ENCODE assay signal across 13 cellular contexts in genomic region chr9:137390553-137391410, GRCh38. TPM values are rescaled to one million over a fixed set of nuclear protein-coding genes. Genes with fewer than 3 reads are reported as not detected.
DNase-seq lines count a peak whose midpoint lies in the region; ATAC-seq and TF ChIP-seq lines count a peak whose summit lies in the region.
"Had no signal": no experiment of that assay in that cellular context is flagged by ENCODE, and none has a peak within 500 bp of the region (broad histone marks: within the 10 kb centered on the region; RNA-seq: fewer than 3 reads in every experiment).

No MANE protein-coding gene starts in this region.

- no peak overlapping the region for H2BK120ac ChIP-seq in H9 (ENCODE audit: low read depth, low read length, poor library complexity, severe bottlenecking)

- H3K4me3 ChIP-seq in heart right ventricle: peak overlapping the region in 4 of 10 donors; percentile 7 to 23 (median 10)
- no peak overlapping the region for H3K4me3 ChIP-seq in skeletal muscle tissue (ENCODE audit: low read length in 3 of 3)

- intact Hi-C loops in heart right ventricle (cut with DNase I): loop anchor here in 1 of 10 donors (10.0 kb wide), 1 partner anchor 46 kb away; no protein-coding TSS in a partner anchor

- H3K27me3 ChIP-seq in heart right ventricle (no peaks in the 10 kb centered on the region), skeletal muscle tissue (ENCODE audit: control insufficient read depth in 3 of 3, insufficient read depth in 3 of 3, low read length in 3 of 3) (no peaks in the 10 kb centered on the region), H9 (ENCODE audit: insufficient read depth, low read length) (no peaks in the 10 kb centered on the region)

- H3K79me1 ChIP-seq in H9 (ENCODE audit: insufficient read depth, low read depth, low read length, poor library complexity, severe bottlenecking): no peaks in the 10 kb centered on the region

- H3K4me1 ChIP-seq in heart right ventricle (peaks cover 0 to 45% (median 23%) of the 10 kb centered on the region in 9 donors), skeletal muscle tissue (ENCODE audit: control insufficient read depth in 3 of 3, insufficient read depth in 3 of 3, low read length in 3 of 3) (peaks cover 3 to 20% (median 9%) of the 10 kb centered on the region in 3 donors), H9 (ENCODE audit: insufficient read depth, low read length) (no peaks in the 10 kb centered on the region)

- H3T11ph ChIP-seq in H9 (ENCODE audit: low read length): no peak overlapping the region

- no peaks in the 10 kb centered on the region for H3K27me3 Mint-ChIP-seq in H9 (ENCODE audit: low read depth)

- no peak overlapping the region for H2AK5ac ChIP-seq in H9 (ENCODE audit: insufficient read length, low read length)

- H3K23me2 ChIP-seq in H9 (ENCODE audit: insufficient read length, low read depth, low read length, poor library complexity, severe bottlenecking): no peaks in the 10 kb centered on the region

- H4K91ac ChIP-seq in H9 (ENCODE audit: insufficient read length, low read depth, low read length): no peak overlapping the region

- DNase-seq in DMS53 (lab: John Stamatoyannopoulos, UW): peak; percentile 98
- DNase-seq in NCI-H526 treated with DMSO at 0.1 percent for 48 hours (lab: John Stamatoyannopoulos, UW): peak; percentile 2
- no peak for DNase-seq in heart right ventricle
- DNase-seq in NCI-H1436 (lab: John Stamatoyannopoulos, UW): no peak
- DNase-seq in H9: no peak
- DNase-seq: activated CD4-positive, alpha-beta T cell treated with anti-CD3 and anti-CD28 coated beads, Interleukin-2, amount 50 U/mL, for 4 hours; DND-41; stimulated activated CD4-positive, alpha-beta T cell treated with anti-CD3 and anti-CD28 coated beads, Interleukin-1b, Interleukin-23, amount 100 ng/mL, for 48 hours had no signal

- H2BK12ac ChIP-seq in H9 (ENCODE audit: insufficient read length, low read depth, low read length): no peak overlapping the region

- no peak overlapping the region for H3K56ac ChIP-seq in H9 (ENCODE audit: insufficient read length, low read depth, low read length)

- H3K9me3 Mint-ChIP-seq in H9: no peaks in the 10 kb centered on the region

- no peak overlapping the region for H3K4me2 ChIP-seq in H9 (ENCODE audit: insufficient read depth, insufficient read length, low read length)

- no peak overlapping the region for H3K27ac Mint-ChIP-seq in H9

- peak overlapping the region in 1 of 3 donors; percentile 33 for H3K9ac ChIP-seq in skeletal muscle tissue (ENCODE audit: low read depth in 1 of 3, low read length in 3 of 3)
- no peak overlapping the region for H3K9ac ChIP-seq in H9 (ENCODE audit: extremely low read depth, insufficient read length, low read length)

- no peak overlapping the region for H2BK5ac ChIP-seq in H9 (ENCODE audit: insufficient read length, low read length)

- no peak overlapping the region; the same call in 1 of the 2 replicates for H3K14ac ChIP-seq in H9 (ENCODE audit: insufficient read depth, low read length)

- H2AFZ ChIP-seq in H9 (ENCODE audit: low read length): no peak overlapping the region

- H3K4me3 Mint-ChIP-seq in H9: no peak overlapping the region

- 73 to 74% methylated on average over 42 of the region's 42 CpGs for WGBS in heart right ventricle, 2 donors
- WGBS in H9 (ENCODE audit: extremely low coverage, insufficient read length, low lambda C conversion rate): no CpG with 5 or more reads among the region's 42 CpGs

- no peak overlapping the region for H3K23ac ChIP-seq in H9 (ENCODE audit: insufficient read length, low read depth, low read length)

- H3K36me3 Mint-ChIP-seq in H9 (ENCODE audit: insufficient read depth in 1 of 3, low read depth in 3 of 3): peaks cover 0 to 7% (median 3%) of the 10 kb centered on the region in 3 experiments; a peak in 4 of 7 replicates

- H2BK15ac ChIP-seq in H9 (ENCODE audit: low read depth, low read length): no peak overlapping the region

- H3K27ac ChIP-seq in heart right ventricle (peak overlapping the region; percentile 58 to 92 (median 80)), skeletal muscle tissue (ENCODE audit: low read depth, low read length) (peak overlapping the region; percentile 71), H9 (ENCODE audit: insufficient read length, low read depth, low read length) (no peak overlapping the region)

- H4K20me1 ChIP-seq in H9 (ENCODE audit: control insufficient read depth, insufficient read depth, insufficient read length): no peaks in the 10 kb centered on the region

- no peak overlapping the region for H4K5ac ChIP-seq in H9 (ENCODE audit: insufficient read length, low read depth, low read length)

- TF ChIP-seq CTCF in heart right ventricle (IDR thresholded peaks at IDR 0.05): no peak
- no peak for TF ChIP-seq CTCF in H9 (conservative IDR thresholded peaks at IDR 0.05)

- no peak overlapping the region for H3K18ac ChIP-seq in H9 (ENCODE audit: insufficient read length, low read depth, low read length)

- H3K36me3 ChIP-seq in heart right ventricle (peaks cover 0 to 15% (median 0%) of the 10 kb centered on the region in 9 donors), skeletal muscle tissue (ENCODE audit: control insufficient read depth in 3 of 3, insufficient read depth in 3 of 3, low read length in 3 of 3) (peaks cover 0 to 5% (median 0%) of the 10 kb centered on the region in 3 donors)

- no peak overlapping the region for H3K4ac ChIP-seq in H9 (ENCODE audit: low read depth, low read length)

- no peaks in the 10 kb centered on the region for H3K9me3 ChIP-seq in heart right ventricle
- no peaks in the 10 kb centered on the region for H3K9me3 ChIP-seq in skeletal muscle tissue (ENCODE audit: control insufficient read depth in 3 of 3, low read length in 3 of 3)
- H3K9me3 ChIP-seq in H9 (ENCODE audit: control insufficient read depth, low read depth, low read length): no peaks in the 10 kb centered on the region

- ATAC-seq in heart right ventricle (peak in 6 of 8 donors; percentile 7 to 29 (median 14)), GM18858 (IDR thresholded peaks at IDR 0.05; ENCODE audit: unreplicated experiment) (no peak), GM21381 (IDR thresholded peaks at IDR 0.05; ENCODE audit: unreplicated experiment) (no peak)

- no peaks in the 10 kb centered on the region for H3K79me2 ChIP-seq in H9 (ENCODE audit: insufficient read depth, low read length)

- no peak overlapping the region for H4K8ac ChIP-seq in H9 (replicated peaks; ENCODE audit: insufficient read length, low read depth, low read length)

- H2BK20ac ChIP-seq in H9 (ENCODE audit: low read depth, low read length, poor library complexity, severe bottlenecking): no peak overlapping the region

- no peaks in the 10 kb centered on the region for H3K4me1 Mint-ChIP-seq in H9

RNA-seq across cellular contexts. Expression of gene EXD3, which starts 32.2 kb away (rescaled TPM):
- total RNA-seq in heart right ventricle (10 to 100 TPM in 3 of 10 donors, 1 to 10 TPM in 7; 7.8 to 14.0 (median 9.2) TPM), skeletal muscle tissue (8.4 TPM), H9 (2021) (13.5 and 15.3 TPM in 2 replicates)
- 10 to 100 TPM in 1 of 2 donors, 1 to 10 TPM in 1; 5.8 to 33.0 TPM for polyA plus RNA-seq in heart right ventricle

RNA-seq across cellular contexts. Expression of gene NOXA1, which starts 32.4 kb away (rescaled TPM):
- total RNA-seq in heart right ventricle: 1 to 10 TPM; 2.5 to 5.3 (median 3.0) TPM
- polyA plus RNA-seq in heart right ventricle: 10 to 100 TPM in 1 of 2 donors, under 1 TPM in 1; 0.62 to 10.6 TPM
- 0.52 TPM for total RNA-seq in skeletal muscle tissue
- total RNA-seq in H9 (2021): 1.8 and 2.0 TPM in 2 replicates

RNA-seq across cellular contexts. Expression of gene ENTPD8, which starts 50.4 kb away (rescaled TPM):
- total RNA-seq in heart right ventricle (not detected), skeletal muscle tissue (not detected), H9 (2021) (0.77 and 0.90 TPM in 2 replicates)
- polyA plus RNA-seq in heart right ventricle: under 1 TPM; 0.03 to 0.15 TPM
- total RNA-seq: epithelial cell of proximal tubule, lower leg skin had no signal

Comparison
In these comparisons a context has a peak if more than half of its experiments do, and no peak if none do; other contexts are left out.
1. DNase-seq: peak in DMS53 (single experiment) and NCI-H526 treated with DMSO at 0.1 percent for 48 hours (single experiment); none in heart right ventricle (0 of 2), NCI-H1436 (single experiment) and H9 (single experiment).
2. ATAC-seq: peak in heart right ventricle (6 of 8); none in GM18858 (single experiment) and GM21381 (single experiment).